ENCODE assay signal across 34 cellular contexts in the genomic region with DNA sequence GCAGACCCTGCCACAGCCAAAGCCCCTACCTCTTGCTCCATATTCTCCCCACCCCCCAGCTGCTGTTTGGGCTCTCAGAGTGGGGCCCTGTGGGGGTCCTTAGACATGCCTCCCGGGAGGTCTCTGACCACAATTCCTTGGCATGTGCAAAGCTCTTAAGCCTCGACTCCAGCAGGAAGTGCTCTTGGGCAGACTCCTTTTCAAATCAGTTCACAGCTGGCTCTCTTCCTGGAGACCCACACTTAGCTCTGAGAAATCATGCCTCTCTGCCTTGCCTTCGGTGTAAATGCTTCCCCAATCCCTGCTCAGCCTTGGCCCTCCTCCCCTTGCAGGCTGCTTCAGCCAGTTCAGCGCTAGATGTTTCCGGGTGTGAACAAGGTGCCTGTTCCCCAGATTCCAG. TPM values are rescaled to one million over a fixed set of nuclear protein-coding genes. Genes with fewer than 3 reads are reported as not detected.
"Had no signal": no experiment of that assay in that cellular context is flagged by ENCODE, and none has a peak within 500 bp of the region (broad histone marks: within the 10 kb centered on the region; RNA-seq: fewer than 3 reads in every experiment).

No MANE protein-coding gene starts in this region.

- H3K4me1 ChIP-seq: esophagus squamous epithelium, pancreas, prostate gland, tibial nerve had no signal

- H3K9me3 Mint-ChIP-seq: activated CD4-positive, alpha-beta T cell treated with anti-CD3 and anti-CD28 coated beads, Interleukin-2, amount 10 ng/mL, durations not matched to agents 24 days and 14 days; activated CD8-positive, alpha-beta T cell treated with anti-CD3 and anti-CD28 coated beads for 36 hours; activated T-cell treated with anti-CD3 and anti-CD28 coated beads, Interleukin-2, amount 50 U/mL, for 4 hours; activated T-helper 17 cell treated with anti-CD3 and anti-CD28 coated beads, Interleukin-2, amount 50 U/mL, for 72 hours had no signal

- H3K4me1 Mint-ChIP-seq: activated CD4-positive, alpha-beta T cell treated with anti-CD3 and anti-CD28 coated beads, Interleukin-2, amount 10 ng/mL, durations not matched to agents 24 days and 14 days; activated T-helper 17 cell treated with anti-CD3 and anti-CD28 coated beads, Interleukin-2, amount 50 U/mL, for 72 hours; immature natural killer cell; naive thymus-derived CD4-positive, alpha-beta T cell; T-helper 17 cell had no signal

- H3K9me3 ChIP-seq: pancreas, prostate gland had no signal

- FAIRE-seq: astrocyte, endometrium, frontal cortex, kidney, pancreas had no signal

- H3K27ac Mint-ChIP-seq: activated CD4-positive, alpha-beta T cell treated with anti-CD3 and anti-CD28 coated beads, Interleukin-2, amount 10 ng/mL, durations not matched to agents 24 days and 14 days; activated CD8-positive, alpha-beta T cell treated with anti-CD3 and anti-CD28 coated beads for 36 hours; activated T-helper 17 cell treated with anti-CD3 and anti-CD28 coated beads, Interleukin-2, amount 50 U/mL, for 72 hours; dendritic cell treated with granulocyte-macrophage colony-stimulating factor and Interleukin-4, amounts not matched to agents 40 ng/mL and 50 ng/mL, for 4 days; immature natural killer cell; naive thymus-derived CD4-positive, alpha-beta T cell; T-helper 17 cell had no signal

- H3K4me3 ChIP-seq: esophagus squamous epithelium, pancreas, prostate gland, smooth muscle cell, tibial nerve had no signal

- H3K4me3 Mint-ChIP-seq: activated CD4-positive, alpha-beta T cell treated with anti-CD3 and anti-CD28 coated beads, Interleukin-2, amount 10 ng/mL, durations not matched to agents 24 days and 14 days; activated CD8-positive, alpha-beta T cell treated with anti-CD3 and anti-CD28 coated beads for 36 hours; activated T-cell treated with anti-CD3 and anti-CD28 coated beads, Interleukin-2, amount 50 U/mL, for 4 hours; activated T-helper 17 cell treated with anti-CD3 and anti-CD28 coated beads, Interleukin-2, amount 50 U/mL, for 72 hours; dendritic cell treated with granulocyte-macrophage colony-stimulating factor and Interleukin-4, amounts not matched to agents 40 ng/mL and 50 ng/mL, for 4 days; immature natural killer cell; naive thymus-derived CD4-positive, alpha-beta T cell; T-helper 17 cell had no signal

- H3K4me2 ChIP-seq: smooth muscle cell had no signal

- H3K27me3 ChIP-seq: brain microvascular endothelial cell, pancreas, tibial nerve had no signal

- ATAC-seq: activated CD8-positive, alpha-beta T cell treated with anti-CD3 and anti-CD28 coated beads for 36 hours; activated T-cell treated with anti-CD3 and anti-CD28 coated beads, Interleukin-2, amount 50 U/mL, for 4 hours; activated T-helper 17 cell treated with anti-CD3 and anti-CD28 coated beads, Interleukin-2, amount 50 U/mL, for 72 hours; left colon; naive thymus-derived CD4-positive, alpha-beta T cell; pancreas; T-helper 17 cell had no signal

- DNase-seq: activated CD4-positive, alpha-beta T cell treated with anti-CD3 and anti-CD28 coated beads, Interleukin-2, amount 10 ng/mL, durations not matched to agents 24 days and 14 days; activated CD4-positive, CD25-positive, alpha-beta regulatory T cell treated with anti-CD3 and anti-CD28 coated beads, Interleukin-2, amount 50 U/mL, for 72 hours; activated CD8-positive, alpha-beta T cell treated with anti-CD3 and anti-CD28 coated beads for 36 hours; activated gamma-delta T cell treated with Interleukin-2 at 50 U/mL for 16 hours; activated naive CD4-positive, alpha-beta T cell treated with anti-CD3 and anti-CD28 coated beads, Interleukin-2, amount 50 U/mL, for 16 hours; activated T-cell treated with anti-CD3 and anti-CD28 coated beads, Interleukin-2, amount 50 U/mL, for 4 hours; amniotic stem cell; brain microvascular endothelial cell; central memory CD4-positive, alpha-beta T cell; esophagus squamous epithelium; glutamatergic neuron; immature natural killer cell; kidney; left colon; mammary epithelial cell; midbrain; naive thymus-derived CD4-positive, alpha-beta T cell; nucleus accumbens; stimulated activated CD4-positive, alpha-beta T cell treated with anti-CD3 and anti-CD28 coated beads, Interleukin-1b, Interleukin-23, amount 100 ng/mL, for 48 hours; stimulated activated CD4-positive, alpha-beta T cell treated with anti-CD3 and anti-CD28 coated beads, Interleukin-4, amount 100 ng/mL, for 4 hours; stimulated activated naive CD4-positive, alpha-beta T cell; T-helper 17 cell; T1000; WERI-Rb-1 had no signal

- H3K36me3 ChIP-seq: brain microvascular endothelial cell, esophagus squamous epithelium, pancreas, prostate gland, tibial nerve, WERI-Rb-1 had no signal

- H3K27ac ChIP-seq: brain microvascular endothelial cell, epithelial cell of prostate, esophagus squamous epithelium, pancreas, prostate gland, tibial nerve, WERI-Rb-1 had no signal

- H3K36me3 Mint-ChIP-seq: immature natural killer cell; naive thymus-derived CD4-positive, alpha-beta T cell had no signal

RNA-seq across cellular contexts. Expression of a gene that starts 46.9 kb away (rescaled TPM):
- total RNA-seq: naive thymus-derived CD4-positive, alpha-beta T cell; smooth muscle cell; T-helper 17 cell had no signal
- polyA plus RNA-seq: immature natural killer cell; naive thymus-derived CD4-positive, alpha-beta T cell had no signal
